10 cellular contexts compared by ENCODE assay signal in the genomic region with DNA sequence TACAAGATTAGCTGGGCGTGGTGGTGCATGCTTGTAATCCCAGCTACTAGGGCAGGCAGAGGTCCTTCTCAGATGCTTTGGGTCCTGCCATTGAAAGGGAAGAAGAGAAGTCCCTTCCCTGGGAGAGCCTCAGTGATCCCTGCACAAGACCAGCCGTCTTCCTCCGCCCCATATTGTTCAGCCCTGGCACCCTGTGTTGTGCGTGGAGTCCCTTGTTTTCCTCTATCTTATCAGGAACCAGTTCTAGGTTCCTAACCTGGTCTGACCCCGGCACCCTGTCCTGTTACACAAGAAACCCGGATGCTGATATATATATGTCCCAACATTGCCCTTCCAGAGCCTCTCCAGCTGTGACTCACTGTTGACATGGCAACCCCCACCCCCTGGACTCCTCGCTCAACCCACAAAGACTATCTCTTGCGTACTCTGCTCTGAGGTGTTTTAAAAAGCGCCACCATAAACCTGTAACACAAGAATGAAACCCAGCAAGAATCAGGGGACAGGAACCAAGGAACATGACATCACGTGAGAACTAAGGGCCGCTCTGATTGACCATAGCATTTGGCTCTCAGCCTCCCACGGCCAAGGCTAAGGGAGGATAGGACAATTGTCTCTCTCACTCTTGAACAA. TPM values are rescaled to one million over a fixed set of nuclear protein-coding genes. Genes with fewer than 3 reads are reported as not detected.
A peak's percentile ranks its signal among the peaks of the same experiment; 100 is the strongest.
DNase-seq lines count a peak whose midpoint lies in the region; ATAC-seq and TF ChIP-seq lines count a peak whose summit lies in the region.
"Had no signal": no experiment of that assay in that cellular context is flagged by ENCODE, and none has a peak within 500 bp of the region (broad histone marks: within the 10 kb centered on the region; RNA-seq: fewer than 3 reads in every experiment).

No MANE protein-coding gene starts in this region.

- H3K27ac Mint-ChIP-seq in activated naive CD4-positive, alpha-beta T cell treated with anti-CD3 and anti-CD28 coated beads for 36 hours = peak overlapping the region; percentile 7
- H3K27ac Mint-ChIP-seq: stimulated activated naive CD8-positive, alpha-beta T cell treated with anti-CD3 and anti-CD28 coated beads, Interleukin-15, Interleukin-2, amounts not matched to agents 100 ng/mL and 50 ng/mL, for 24 hours had no signal

- H3K4me1 ChIP-seq in OCI-LY3 (ENCODE audit: low read length) (peaks cover 62% of the 10 kb centered on the region), fibroblast of lung (ENCODE audit: control insufficient read depth, extremely low read depth, insufficient read depth, low read length) (no peaks in the 10 kb centered on the region), thymus (ENCODE audit: control insufficient read depth, insufficient read depth, low read length) (peaks cover 44% of the 10 kb centered on the region)

- peak overlapping the region; percentile 95 for H3K4me3 ChIP-seq in OCI-LY3 (ENCODE audit: low read length)
- no peak overlapping the region for H3K4me3 ChIP-seq in fibroblast of lung (replicated peaks in 1 of 4; ENCODE audit: control extremely low read depth in 1 of 4, insufficient read depth in 1 of 4, low read depth in 3 of 4, low read length in 4 of 4)
- H3K4me3 ChIP-seq in thymus (ENCODE audit: low read length) = no peak overlapping the region

- H2AFZ ChIP-seq in OCI-LY3 (ENCODE audit: low read depth, low read length) (no peak overlapping the region), fibroblast of lung (ENCODE audit: low read length) (no peak overlapping the region)

- CTCF ChIA-PET in activated naive CD4-positive, alpha-beta T cell treated with anti-CD3 and anti-CD28 coated beads for 36 hours (lab: Charles Lee) = no interaction called here

- H3K79me2 ChIP-seq in OCI-LY3 (ENCODE audit: low read length) = peaks cover 17% of the 10 kb centered on the region
- no peaks in the 10 kb centered on the region for H3K79me2 ChIP-seq in fibroblast of lung (ENCODE audit: control insufficient read depth, insufficient read depth, low read length)

- H3K27ac ChIP-seq in OCI-LY3 (ENCODE audit: low read length) = no peak overlapping the region
- no peak overlapping the region for H3K27ac ChIP-seq in fibroblast of lung (ENCODE audit: insufficient read depth, low read length)
- H3K27ac ChIP-seq in thymus (ENCODE audit: low read depth) = peak overlapping the region; percentile 32

- H3K27me3 Mint-ChIP-seq in activated naive CD4-positive, alpha-beta T cell treated with anti-CD3 and anti-CD28 coated beads for 36 hours (ENCODE audit: low read depth) = no peaks in the 10 kb centered on the region
- H3K27me3 Mint-ChIP-seq: stimulated activated naive CD8-positive, alpha-beta T cell treated with anti-CD3 and anti-CD28 coated beads, Interleukin-15, Interleukin-2, amounts not matched to agents 100 ng/mL and 50 ng/mL, for 24 hours had no signal

- no peaks in the 10 kb centered on the region for H4K20me1 ChIP-seq in OCI-LY3 (ENCODE audit: insufficient read depth, low read length)
- no peaks in the 10 kb centered on the region for H4K20me1 ChIP-seq in fibroblast of lung (ENCODE audit: control insufficient read depth, extremely low read depth, insufficient read depth, low read length)

- peaks cover 7% of the 10 kb centered on the region for H3K36me3 Mint-ChIP-seq in activated naive CD4-positive, alpha-beta T cell treated with anti-CD3 and anti-CD28 coated beads for 36 hours (ENCODE audit: low read depth)

- peak; percentile 48 for DNase-seq in activated naive CD4-positive, alpha-beta T cell treated with anti-CD3 and anti-CD28 coated beads for 36 hours
- DNase-seq in activated naive CD4-positive, alpha-beta T cell treated with anti-CD3 and anti-CD28 coated beads, Interleukin-2, amount 50 U/mL, for 16 hours = no peak
- DNase-seq in fibroblast of lung (ENCODE audit: low read depth in 2 of 2) = peak; percentile 68 to 80

- intact Hi-C loops in activated naive CD4-positive, alpha-beta T cell treated with anti-CD3 and anti-CD28 coated beads for 36 hours (cut with micrococcal nuclease) = loop anchor here (5.0 to 10.0 kb wide), 2 partner anchors 84 to 1038 kb away; partner anchors contain the start of gene UBASH3A

- H3K9me3 ChIP-seq in OCI-LY3 (ENCODE audit: insufficient read depth, low read length) = no peaks in the 10 kb centered on the region
- no peaks in the 10 kb centered on the region for H3K9me3 ChIP-seq in fibroblast of lung (ENCODE audit: control insufficient read depth, insufficient read depth, low read depth, low read length)
- H3K9me3 ChIP-seq in thymus (ENCODE audit: control insufficient read depth) = no peaks in the 10 kb centered on the region

- H3K4me2 ChIP-seq in OCI-LY3 (ENCODE audit: low read length) (peak overlapping the region; percentile 98), fibroblast of lung (ENCODE audit: extremely low read depth, insufficient read depth, low read length) (no peak overlapping the region)

- H3K36me3 ChIP-seq in OCI-LY3 (replicated peaks; ENCODE audit: low read depth, low read length) = no peaks in the 10 kb centered on the region
- H3K36me3 ChIP-seq in fibroblast of lung (ENCODE audit: control insufficient read depth, insufficient read depth, low read length) = no peaks in the 10 kb centered on the region
- no peaks in the 10 kb centered on the region for H3K36me3 ChIP-seq in thymus (ENCODE audit: control insufficient read depth, insufficient read depth)

- no peak overlapping the region for H3K9ac ChIP-seq in OCI-LY3 (ENCODE audit: low read length)
- H3K9ac ChIP-seq in fibroblast of lung (ENCODE audit: insufficient read depth, low read length) = no peak overlapping the region

- H3K27me3 ChIP-seq in OCI-LY3 (ENCODE audit: low read depth, low read length) (no peaks in the 10 kb centered on the region), fibroblast of lung (ENCODE audit: control insufficient read depth, insufficient read depth, low read length) (no peaks in the 10 kb centered on the region), thymus (ENCODE audit: control insufficient read depth, insufficient read depth) (no peaks in the 10 kb centered on the region)

- no peak for ATAC-seq in GM19395 (IDR thresholded peaks at IDR 0.05; ENCODE audit: unreplicated experiment)
- no peak for ATAC-seq in GM21528 (IDR thresholded peaks at IDR 0.05; ENCODE audit: low FRiP score, unreplicated experiment)
- no peak for ATAC-seq in GM19455 (IDR thresholded peaks at IDR 0.05; ENCODE audit: unreplicated experiment)

- peaks cover 89% of the 10 kb centered on the region for H3K4me1 Mint-ChIP-seq in activated naive CD4-positive, alpha-beta T cell treated with anti-CD3 and anti-CD28 coated beads for 36 hours (ENCODE audit: low read depth)

- no peak overlapping the region for H3K4me3 Mint-ChIP-seq in activated naive CD4-positive, alpha-beta T cell treated with anti-CD3 and anti-CD28 coated beads for 36 hours
- H3K4me3 Mint-ChIP-seq: stimulated activated naive CD8-positive, alpha-beta T cell treated with anti-CD3 and anti-CD28 coated beads, Interleukin-15, Interleukin-2, amounts not matched to agents 100 ng/mL and 50 ng/mL, for 24 hours had no signal

- TF ChIP-seq CTCF in OCI-LY3 (IDR thresholded peaks at IDR 0.05; ENCODE audit: low read depth, low read length) (no peak), fibroblast of lung (conservative IDR thresholded peaks at IDR 0.05 in 1 of 2, IDR thresholded peaks at IDR 0.05 in 1 of 2; ENCODE audit: low read depth in 1 of 2, low read length in 2 of 2) (no peak)

- 82% methylated on average over 12 of the region's 12 CpGs for WGBS in thymus

- H3K9me3 Mint-ChIP-seq in activated naive CD4-positive, alpha-beta T cell treated with anti-CD3 and anti-CD28 coated beads for 36 hours = no peaks in the 10 kb centered on the region
- H3K9me3 Mint-ChIP-seq: stimulated activated naive CD8-positive, alpha-beta T cell treated with anti-CD3 and anti-CD28 coated beads, Interleukin-15, Interleukin-2, amounts not matched to agents 100 ng/mL and 50 ng/mL, for 24 hours had no signal

RNA-seq across cellular contexts. Expression of gene MX2, which starts 4.8 kb away (rescaled TPM):
- 10 to 100 TPM; 32.5 to 33.4 TPM for total RNA-seq in activated naive CD4-positive, alpha-beta T cell treated with anti-CD3 and anti-CD28 coated beads for 36 hours
- 3.6 and 5.4 TPM in 2 replicates for total RNA-seq in fibroblast of lung
- polyA plus RNA-seq in fibroblast of lung = 0.45 and 2.0 TPM in 2 replicates
- 0.47 and 1.6 TPM in 2 replicates for polyA plus RNA-seq in fibroblast of lung (2012)
- polyA minus RNA-seq in fibroblast of lung (ENCODE audit: low replicate concordance) = 0.44 and 4.3 TPM in 2 replicates
- polyA plus RNA-seq in thymus = 33.0 TPM

RNA-seq across cellular contexts. Expression of gene FAM3B, which starts 50.0 kb away (rescaled TPM):
- not detected for total RNA-seq in activated naive CD4-positive, alpha-beta T cell treated with anti-CD3 and anti-CD28 coated beads for 36 hours
- not detected in 2 replicates for total RNA-seq in fibroblast of lung
- polyA plus RNA-seq in fibroblast of lung (not detected in 2 replicates), thymus (8.5 TPM)
- polyA plus RNA-seq in fibroblast of lung (2012) = not detected in 2 replicates
- not detected in 2 replicates for polyA minus RNA-seq in fibroblast of lung (ENCODE audit: low replicate concordance)
- total RNA-seq: T-helper 2 cell treated with Interferon-gamma antibody and Interleukin-4, amounts not matched to agents 100 ng/mL and 5 ng/mL, for 36 hours had no signal

RNA-seq across cellular contexts. Expression of gene MX1, which starts 59.4 kb away (rescaled TPM):
- 100 to 1,000 TPM; 138 to 145 TPM for total RNA-seq in activated naive CD4-positive, alpha-beta T cell treated with anti-CD3 and anti-CD28 coated beads for 36 hours
- total RNA-seq in fibroblast of lung = 17.5 and 35.7 TPM in 2 replicates
- polyA plus RNA-seq in fibroblast of lung (1.6 and 10.3 TPM in 2 replicates), thymus (54.5 TPM)
- polyA plus RNA-seq in fibroblast of lung (2012) = 1.3 and 9.5 TPM in 2 replicates
- polyA minus RNA-seq in fibroblast of lung (ENCODE audit: low replicate concordance) = 2.6 and 19.2 TPM in 2 replicates
